Comparison of ENCODE assay signal across 3 cellular contexts in genomic region chr5:175395430-175395829, GRCh38. TPM values are rescaled to one million over a fixed set of nuclear protein-coding genes. Genes with fewer than 3 reads are reported as not detected.
"Had no signal": no experiment of that assay in that cellular context is flagged by ENCODE, and none has a peak within 500 bp of the region (broad histone marks: within the 10 kb centered on the region; RNA-seq: fewer than 3 reads in every experiment).

No MANE protein-coding gene starts in this region.

RNA-seq across cellular contexts. Expression of gene DRD1, which starts 48.6 kb away (rescaled TPM):
- total RNA-seq: LHCN-M2, MCF 10A, NCI-H460 had no signal
